ENCODE assay signal across 6 cellular contexts in the genomic region with DNA sequence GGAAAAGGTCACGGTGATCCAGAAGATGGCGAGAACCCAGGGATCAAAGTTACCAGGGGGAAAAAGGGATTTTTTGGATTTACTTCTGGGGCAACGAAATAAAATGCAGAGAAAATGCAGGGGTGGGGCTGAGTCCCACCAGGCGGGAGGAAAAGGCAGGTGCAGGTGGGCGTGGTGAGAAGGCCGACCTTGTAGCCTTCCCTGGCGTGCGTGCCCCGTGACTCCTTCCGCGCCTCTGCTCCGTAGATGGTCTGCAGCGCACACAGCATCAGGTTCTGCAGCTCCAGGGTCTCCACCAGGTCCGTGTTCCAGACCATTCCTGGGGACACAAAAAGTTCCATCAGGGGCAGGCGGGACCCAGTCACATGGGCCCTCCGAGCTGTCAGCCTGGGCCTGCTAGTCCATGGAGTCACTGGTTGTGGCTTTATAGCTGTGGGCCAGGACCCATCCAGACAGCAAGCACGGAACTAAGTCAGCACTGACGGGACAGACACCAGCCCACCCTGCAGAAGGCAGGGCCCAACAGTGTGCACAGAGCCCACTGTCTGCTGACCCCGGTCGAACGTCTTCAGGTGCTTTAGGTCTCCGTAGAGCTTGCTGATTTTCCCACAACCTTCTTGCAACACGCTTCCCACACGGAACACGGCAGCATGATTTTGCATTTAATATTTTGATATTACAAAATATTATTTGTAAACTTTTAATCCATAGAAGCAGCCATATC. TPM values are rescaled to one million over a fixed set of nuclear protein-coding genes. Genes with fewer than 3 reads are reported as not detected.
A peak's percentile ranks its signal among the peaks of the same experiment; 100 is the strongest.
DNase-seq lines count a peak whose midpoint lies in the region; ATAC-seq, FAIRE-seq and TF ChIP-seq lines count a peak whose summit lies in the region.
"Not testable (repeated sequence)": the region's sequence is repeated elsewhere in the genome, so short reads cannot be mapped to it uniquely, and the experiment has no call there.

No MANE protein-coding gene starts in this region.

- POLR2A ChIA-PET in Panc1 (lab: Charles Lee); HepG2 (lab: Yijun Ruan, JAX): not testable (repeated sequence)

- peaks cover 34% of the 10 kb centered on the region for H3K4me1 ChIP-seq in Loucy (ENCODE audit: insufficient read depth, low read length, poor library complexity, severe bottlenecking)
- H3K4me1 ChIP-seq in Panc1 (ENCODE audit: control insufficient read depth, insufficient read depth, low read length); HepG2 (ENCODE audit: insufficient read depth, low read length); upper lobe of right lung: not testable (repeated sequence)

- peak overlapping the region; percentile 39 for H3K4me3 ChIP-seq in Loucy (ENCODE audit: low read length, poor library complexity, severe bottlenecking)
- not testable (repeated sequence) for H3K4me3 ChIP-seq in Panc1 (ENCODE audit: low read depth in 2 of 2, low read length in 2 of 2); HepG2 (replicated peaks in 1 of 3; ENCODE audit: insufficient read depth in 1 of 3, low read depth in 2 of 3, low read length in 3 of 3); upper lobe of right lung

- peak overlapping the region; percentile 70 for H3K9ac ChIP-seq in Loucy (ENCODE audit: low read depth, low read length, poor library complexity, severe bottlenecking)
- not testable (repeated sequence) for H3K9ac ChIP-seq in HepG2 (ENCODE audit: insufficient read depth, low read depth, low read length)

- not testable (repeated sequence) for FAIRE-seq in HepG2 (lab: Jason Lieb, UNC)

- DNase-seq in GM13976 (ENCODE audit: low spot score) = peak; percentile 1
- not testable (repeated sequence) for DNase-seq in Panc1 (ENCODE audit: low read depth, low spot score); HepG2 (ENCODE audit: low spot score); upper lobe of right lung

- intact Hi-C loops in Panc1 (cut with micrococcal nuclease; ENCODE audit: unreplicated experiment); dendritic cell treated with granulocyte-macrophage colony-stimulating factor and Interleukin-4, amounts not matched to agents 40 ng/mL and 50 ng/mL, for 4 days (cut with micrococcal nuclease); HepG2 (cut with micrococcal nuclease; ENCODE audit: unreplicated experiment); upper lobe of right lung (cut with DNase I): not testable (repeated sequence)

- TF ChIP-seq RAD21 in HepG2 (CRISPR knock-in tag; IDR thresholded peaks at IDR 0.05) = not testable (repeated sequence)

- peaks cover 16% of the 10 kb centered on the region for H3K4me1 Mint-ChIP-seq in dendritic cell treated with granulocyte-macrophage colony-stimulating factor and Interleukin-4, amounts not matched to agents 40 ng/mL and 50 ng/mL, for 4 days (ENCODE audit: low read depth)

- CTCF ChIA-PET in Panc1 (lab: Charles Lee); HepG2 (lab: Yijun Ruan, JAX; ENCODE audit: low intra/inter-chr PET ratio, low total read pairs): not testable (repeated sequence)

- TF ChIP-seq POLR2A in HepG2 (IDR thresholded peaks at IDR 0.05; ENCODE audit: insufficient read depth in 1 of 2, low read depth in 2 of 2, low read length in 2 of 2) = not testable (repeated sequence)

- H3K36me3 ChIP-seq in Loucy (ENCODE audit: insufficient read depth, low read length) = peaks cover 22% of the 10 kb centered on the region; the same call in 1 of the 2 replicates
- not testable (repeated sequence) for H3K36me3 ChIP-seq in Panc1 (ENCODE audit: control insufficient read depth, insufficient read depth, low read length)
- H3K36me3 ChIP-seq in HepG2 (replicated peaks in 1 of 2; ENCODE audit: control insufficient read depth in 1 of 2, insufficient read depth in 2 of 2, low read length in 2 of 2) = peaks cover 3 to 19% of the 10 kb centered on the region in 2 experiments; a peak in 3 of 5 replicates
- H3K36me3 ChIP-seq in upper lobe of right lung = peaks cover 25% of the 10 kb centered on the region

- not testable (repeated sequence) for BruUV-seq in Panc1 (replicated peaks; lab: Mats Ljungman, UMichigan); HepG2 (replicated peaks; lab: Mats Ljungman, UMichigan)

- H3F3A ChIP-seq in Loucy (ENCODE audit: low read depth) = not testable (repeated sequence)

- not testable (repeated sequence) for H3K9me2 ChIP-seq in Loucy (replicated peaks; ENCODE audit: low read depth, low read length)

- not testable (repeated sequence) for H4K20me1 ChIP-seq in Loucy (ENCODE audit: insufficient read depth, low read length, poor library complexity, severe bottlenecking); HepG2 (ENCODE audit: insufficient read depth, low read length)

- H3K27ac ChIP-seq in Panc1 (ENCODE audit: low read length); HepG2 (ENCODE audit: extremely low read length, insufficient read depth, low read length); upper lobe of right lung: not testable (repeated sequence)

- peak overlapping the region; percentile 57 for H3K4me2 ChIP-seq in Loucy (ENCODE audit: low read depth, low read length, poor library complexity, severe bottlenecking)
- not testable (repeated sequence) for H3K4me2 ChIP-seq in HepG2 (ENCODE audit: low read depth, low read length)

- TF ChIP-seq CTCF in GM13976 (IDR thresholded peaks at IDR 0.05; ENCODE audit: borderline replicate concordance, control extremely low read depth, extremely low read depth, insufficient read depth, missing control alignments); Loucy (conservative IDR thresholded peaks at IDR 0.05; ENCODE audit: low read length); Panc1 (IDR thresholded peaks at IDR 0.05); HepG2 (CRISPR knock-in tag; IDR thresholded peaks at IDR 0.05); upper lobe of right lung (IDR thresholded peaks at IDR 0.05): not testable (repeated sequence)

- H3K27me3 Mint-ChIP-seq in dendritic cell treated with granulocyte-macrophage colony-stimulating factor and Interleukin-4, amounts not matched to agents 40 ng/mL and 50 ng/mL, for 4 days = not testable (repeated sequence)

- not testable (repeated sequence) for H3K9me3 ChIP-seq in Loucy (ENCODE audit: insufficient read depth, low read depth, low read length); Panc1 (ENCODE audit: control insufficient read depth, insufficient read depth, low read depth, low read length); HepG2 (ENCODE audit: low read length); upper lobe of right lung

- H3K9me3 Mint-ChIP-seq in dendritic cell treated with granulocyte-macrophage colony-stimulating factor and Interleukin-4, amounts not matched to agents 40 ng/mL and 50 ng/mL, for 4 days = not testable (repeated sequence)

- H3K36me3 Mint-ChIP-seq in dendritic cell treated with granulocyte-macrophage colony-stimulating factor and Interleukin-4, amounts not matched to agents 40 ng/mL and 50 ng/mL, for 4 days (ENCODE audit: low read depth) = peaks cover 35% of the 10 kb centered on the region

- 98% methylated on average over 20 of the region's 25 CpGs for WGBS in HepG2 (ENCODE audit: low lambda C conversion rate)

- H3K4me3 Mint-ChIP-seq in dendritic cell treated with granulocyte-macrophage colony-stimulating factor and Interleukin-4, amounts not matched to agents 40 ng/mL and 50 ng/mL, for 4 days = not testable (repeated sequence)

- not testable (repeated sequence) for H3K79me2 ChIP-seq in Loucy (ENCODE audit: insufficient read depth, low read length); HepG2 (ENCODE audit: insufficient read depth, low read length)

- H2AFZ ChIP-seq in Loucy (ENCODE audit: low read length); HepG2 (ENCODE audit: low read length): not testable (repeated sequence)

- peak overlapping the region; percentile 66 for H3K27ac Mint-ChIP-seq in dendritic cell treated with granulocyte-macrophage colony-stimulating factor and Interleukin-4, amounts not matched to agents 40 ng/mL and 50 ng/mL, for 4 days

- not testable (repeated sequence) for H3K27me3 ChIP-seq in Loucy (ENCODE audit: insufficient read depth, low read length, poor library complexity, severe bottlenecking); Panc1 (ENCODE audit: control insufficient read depth, insufficient read depth, low read length); HepG2 (ENCODE audit: control insufficient read depth in 1 of 2, insufficient read depth in 2 of 2, low read length in 2 of 2); upper lobe of right lung

- ATAC-seq in Panc1 (peak; percentile 48; the same call in 1 of the 2 replicates), HepG2 (peak; percentile 24; the same call in 1 of the 3 replicates), upper lobe of right lung (peak; percentile 46)

- in situ Hi-C loops in GM13976 (cut with MboI; ENCODE audit: low sequenced_read_pairs, unreplicated experiment); Panc1 (cut with HindIII; ENCODE audit: low pct_unique_long_range_greater_than_20kb, low sequenced_read_pairs); HepG2 (cut with HindIII; ENCODE audit: extremely low pct_ligation_motif_present, low pct_unique_long_range_greater_than_20kb): not testable (repeated sequence)

- TF ChIP-seq EP300 in HepG2 (IDR thresholded peaks at IDR 0.05; ENCODE audit: low read depth in 2 of 2, low read length in 2 of 2); HepG2 (CRISPR knock-in tag; IDR thresholded peaks at IDR 0.05; ENCODE audit: borderline replicate concordance): not testable (repeated sequence)

RNA-seq across cellular contexts. Expression of a gene that starts 52.4 kb away (rescaled TPM):
- total RNA-seq in Panc1 (2021; ENCODE audit: unreplicated experiment) (59.8 TPM), HepG2 (2016; rRNA removed; fragmentation: Illumina TruSeq; extraction: Trizol) (16.0 and 29.8 TPM in 2 replicates), upper lobe of right lung (690 TPM)
- 64.2 TPM for polyA plus RNA-seq in Panc1 (2012; ENCODE audit: insufficient read length)
- 5.1 and 9.2 TPM in 2 replicates for total RNA-seq in HepG2 (2016; cell fraction: cytosol; rRNA removed; fragmentation: Illumina TruSeq; extraction: Trizol; ENCODE audit: low read depth)
- 14.3 and 34.5 TPM in 2 replicates for total RNA-seq in HepG2 (2016; cell fraction: insoluble cytoplasmic fraction; rRNA removed; fragmentation: Illumina TruSeq; extraction: Trizol)
- total RNA-seq in HepG2 (2016; cell fraction: membrane; rRNA removed; fragmentation: Illumina TruSeq; extraction: Trizol) = 14.8 and 16.4 TPM in 2 replicates
- 37.9 and 47.2 TPM in 2 replicates for total RNA-seq in HepG2 (2016; cell fraction: nucleus; rRNA removed; fragmentation: Illumina TruSeq; extraction: Trizol)
- 90.6 and 115 TPM in 2 replicates for polyA plus RNA-seq in HepG2 (2011; rRNA removed)
- polyA plus RNA-seq in HepG2 (2011; cell fraction: cytosol; rRNA removed) = 65.4 and 69.9 TPM in 2 replicates
- 330 and 361 TPM in 2 replicates for polyA plus RNA-seq in HepG2 (2011; cell fraction: nucleus; rRNA removed)
- polyA plus RNA-seq in HepG2 (2012) = 104 and 122 TPM in 2 replicates
- 3.8 and 4.2 TPM in 2 replicates for polyA plus RNA-seq in HepG2 (2016; cell fraction: cytosol; fragmentation: Illumina TruSeq; extraction: Trizol; ENCODE audit: low read depth)
- polyA plus RNA-seq in HepG2 (2016; cell fraction: insoluble cytoplasmic fraction; fragmentation: Illumina TruSeq; extraction: Trizol; ENCODE audit: low read depth) = 18.3 and 19.5 TPM in 2 replicates
- polyA plus RNA-seq in HepG2 (2016; cell fraction: membrane; fragmentation: Illumina TruSeq; extraction: Trizol; ENCODE audit: low read depth) = 9.2 and 10.4 TPM in 2 replicates
- polyA plus RNA-seq in HepG2 (2016; cell fraction: nucleus; fragmentation: Illumina TruSeq; extraction: Trizol; ENCODE audit: insufficient read depth, low read depth) = 89.7 and 92.4 TPM in 2 replicates
- polyA minus RNA-seq in HepG2 (2011; rRNA and poly(A)+ RNA removed; ENCODE audit: low replicate concordance) = 56.1 and 65.1 TPM in 2 replicates
- 44.6 and 51.7 TPM in 2 replicates for polyA minus RNA-seq in HepG2 (2011; cell fraction: cytosol; rRNA and poly(A)+ RNA removed)
- polyA minus RNA-seq in HepG2 (2011; cell fraction: nucleus; rRNA and poly(A)+ RNA removed) = 90.3 and 92.4 TPM in 2 replicates

Comparison
In these comparisons a context has a peak if more than half of its experiments do, and no peak if none do; other contexts are left out.
1. RNA of a gene that starts 52.4 kb away (total RNA-seq): 690 TPM in upper lobe of right lung (single experiment); 59.8 TPM in Panc1 (single experiment) and 5.1 to 47.2 TPM in HepG2; every median in the first group is over 10 times any median in the second.
2. Peak in every context shown above with its lines, with median percentiles within 50 percentile points of each other: ATAC-seq.